In the genomic region with DNA sequence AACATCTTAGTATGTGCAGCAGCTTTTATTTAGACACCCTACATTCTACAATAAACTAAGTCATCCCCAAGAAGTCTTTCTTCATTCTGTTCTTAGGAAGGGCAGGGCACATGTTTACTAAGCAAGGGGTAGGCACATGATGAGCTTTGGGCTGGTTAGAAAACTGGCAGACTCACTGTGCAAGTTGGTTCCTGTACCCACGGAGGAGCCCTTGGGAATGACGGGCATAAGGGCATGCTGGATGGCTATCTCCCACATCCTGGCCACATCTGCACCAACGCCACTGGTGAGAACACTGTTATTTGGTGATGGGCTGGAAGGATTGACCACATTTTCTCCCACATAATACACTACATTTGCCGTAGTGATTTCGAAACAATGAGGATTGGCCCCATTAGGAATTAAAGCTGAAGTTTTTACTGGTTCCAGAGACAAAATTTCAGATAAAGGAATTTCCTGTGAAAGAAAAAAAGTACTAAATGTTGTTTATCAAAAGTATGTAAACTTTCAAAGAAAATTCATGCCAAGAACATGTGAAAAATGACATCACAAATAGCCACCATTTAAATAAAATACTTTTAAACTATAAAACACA, we compare ENCODE assay signal across 24 cellular contexts.
DNase-seq lines count a peak whose midpoint lies in the region; ATAC-seq, FAIRE-seq and TF ChIP-seq lines count a peak whose summit lies in the region.
"Had no signal": no experiment of that assay in that cellular context is flagged by ENCODE, and none has a peak within 500 bp of the region (broad histone marks: within the 10 kb centered on the region; RNA-seq: fewer than 3 reads in every experiment).

No MANE protein-coding gene starts in this region.

- 0 out of 2 replicates have a peak, but pooled peaks have one; percentile 21 for ATAC-seq in IMR-90 (ENCODE audit: low read depth)
- ATAC-seq in HG03469 (IDR thresholded peaks at IDR 0.05; ENCODE audit: unreplicated experiment): no peak
- no peak for ATAC-seq in HG02938 (IDR thresholded peaks at IDR 0.05; ENCODE audit: unreplicated experiment)
- ATAC-seq: HepG2, SK-N-SH treated with all-trans-retinoic acid at 6 μM for 48 hours had no signal

- H2AK5ac ChIP-seq in IMR-90 (ENCODE audit: low read depth, low read length): peak overlapping the region; percentile 80; the same call in 1 of the 2 replicates

- peak overlapping the region; percentile 25; the same call in 1 of the 2 replicates for H2BK20ac ChIP-seq in IMR-90 (ENCODE audit: low read depth, low read length)

- H3K9me3 ChIP-seq in IMR-90 (ENCODE audit: control insufficient read depth, insufficient read depth, low read length) (no peaks in the 10 kb centered on the region), Caco-2 (no peaks in the 10 kb centered on the region)
- H3K9me3 ChIP-seq: BLaER1 treated with 17β-estradiol and CSF1 and Interleukin-3, amounts not matched to agents 10 nM and 100 nM had no signal

- 0 out of 2 replicates have a peak, but pooled peaks cover 3% of the 10 kb centered on the region for H3K9me1 ChIP-seq in IMR-90 (ENCODE audit: insufficient read depth, low read length)

- intact Hi-C loops in IMR-90 (cut with micrococcal nuclease): no loop called here
- intact Hi-C loops in Caco-2 (cut with micrococcal nuclease; ENCODE audit: unreplicated experiment): no loop called here

- TF ChIP-seq POLR2A in IMR-90 (IDR thresholded peaks at IDR 0.05; ENCODE audit: low read depth, low read length): no peak

- BruUV-seq in IMR-90 (replicated peaks; lab: Mats Ljungman, UMichigan): no TSS peak
- no TSS peak for BruUV-seq in Caco-2 (replicated peaks; lab: Mats Ljungman, UMichigan)

- peak overlapping the region; percentile 38; the same call in 1 of the 2 replicates for H3K18ac ChIP-seq in IMR-90 (ENCODE audit: low read depth, low read length)

- POLR2A ChIA-PET in IMR-90 (lab: Charles Lee; ENCODE audit: unreplicated experiment): no interaction called here
- POLR2A ChIA-PET in Caco-2 (lab: Charles Lee): no interaction called here

- no peak for TF ChIP-seq CTCF in IMR-90 (conservative IDR thresholded peaks at IDR 0.05; ENCODE audit: low read depth, low read length)
- no peak for TF ChIP-seq CTCF in bronchial epithelial cell (IDR thresholded peaks at IDR 0.05; ENCODE audit: insufficient read depth, low read length, severe bottlenecking)
- no peak for TF ChIP-seq CTCF in fibroblast of pulmonary artery (IDR thresholded peaks at IDR 0.05; ENCODE audit: low read length, missing control alignments)
- no peak for TF ChIP-seq CTCF in Caco-2 (IDR thresholded peaks at IDR 0.05; ENCODE audit: insufficient read depth in 1 of 2, low read depth in 1 of 2, low read length in 1 of 2, severe bottlenecking in 1 of 2, unreplicated experiment in 1 of 2)

- no peak overlapping the region for H3K9ac ChIP-seq in IMR-90 (ENCODE audit: low read depth, low read length)
- H3K9ac ChIP-seq: BLaER1 treated with 17β-estradiol and CSF1 and Interleukin-3, amounts not matched to agents 10 nM and 100 nM had no signal

- H3K56ac ChIP-seq in IMR-90 (ENCODE audit: extremely low read depth, insufficient read depth, low read length): no peak overlapping the region

- no peak overlapping the region for H3K4me2 ChIP-seq in IMR-90 (ENCODE audit: low read depth, low read length)
- H3K4me2 ChIP-seq: BLaER1 treated with 17β-estradiol and CSF1 and Interleukin-3, amounts not matched to agents 10 nM and 100 nM; PC-9 had no signal

- H4K5ac ChIP-seq in IMR-90 (ENCODE audit: low read depth, low read length): peak overlapping the region; percentile 15; the same call in 1 of the 2 replicates

- no peaks in the 10 kb centered on the region for H3K79me1 ChIP-seq in IMR-90 (ENCODE audit: low read depth in 1 of 2, low read length in 2 of 2)

- H2BK5ac ChIP-seq in IMR-90 (ENCODE audit: low read depth, low read length, poor library complexity, severe bottlenecking): peak overlapping the region; percentile 67

- H2AK9ac ChIP-seq in IMR-90 (replicated peaks; ENCODE audit: low read depth, low read length, poor library complexity): peak overlapping the region; percentile 58

- H3K4me3 ChIP-seq in IMR-90 (ENCODE audit: insufficient read depth, low read depth, low read length) (no peak overlapping the region), bronchial epithelial cell (ENCODE audit: low read depth, low read length) (no peak overlapping the region), fibroblast of pulmonary artery (replicated peaks; ENCODE audit: low read depth, low read length) (no peak overlapping the region), Caco-2 (ENCODE audit: low read depth, low read length) (no peak overlapping the region)
- H3K4me3 ChIP-seq: BLaER1 treated with 17β-estradiol and CSF1 and Interleukin-3, amounts not matched to agents 10 nM and 100 nM; PC-9 had no signal

- DNase-seq in IMR-90 (peak; percentile 23), bronchial epithelial cell (ENCODE audit: low read depth) (peak; percentile 79), fibroblast of pulmonary artery (ENCODE audit: low read depth) (peak; percentile 41), Caco-2 (no peak)
- no peak for DNase-seq in activated naive CD4-positive, alpha-beta T cell treated with anti-CD3 and anti-CD28 coated beads, Interleukin-2, amount 10 ng/mL, durations not matched to agents 7 days and 5 days
- DNase-seq: CD8-positive, alpha-beta memory T cell; GF-D8; H9; HFFc6; KBM-7; NCI-H1105 treated with DMSO at 0.1 percent for 48 hours; NCI-H2029 treated with DMSO at 0.1 percent for 48 hours; NCI-H226; NCI-H510A treated with DMSO at 0.1 percent for 48 hours; NCI-H748 treated with DMSO at 0.1 percent for 48 hours; PC-9; RPMI8226; SIG-M5 had no signal

- no peak for TF ChIP-seq RAD21 in IMR-90 (IDR thresholded peaks at IDR 0.05; ENCODE audit: low read length)

- no peaks in the 10 kb centered on the region for H3K27me3 ChIP-seq in IMR-90 (ENCODE audit: control insufficient read depth, insufficient read depth, low read length)
- H3K27me3 ChIP-seq in bronchial epithelial cell (ENCODE audit: control insufficient read depth, insufficient read depth, low read length): no peaks in the 10 kb centered on the region
- H3K27me3 ChIP-seq in Caco-2 (replicated peaks; ENCODE audit: control insufficient read depth, insufficient read depth, low read length): no peaks in the 10 kb centered on the region
- H3K27me3 ChIP-seq: BLaER1 treated with 17β-estradiol and CSF1 and Interleukin-3, amounts not matched to agents 10 nM and 100 nM had no signal

- H3K4me3 Mint-ChIP-seq in activated naive CD4-positive, alpha-beta T cell treated with anti-CD3 and anti-CD28 coated beads, Interleukin-2, amount 10 ng/mL, durations not matched to agents 7 days and 5 days: no peak overlapping the region
- H3K4me3 Mint-ChIP-seq in Caco-2 (ENCODE audit: unreplicated experiment): no peak overlapping the region
- H3K4me3 Mint-ChIP-seq: CD8-positive, alpha-beta memory T cell; H9; HFFc6 had no signal

- H3K27me3 Mint-ChIP-seq in activated naive CD4-positive, alpha-beta T cell treated with anti-CD3 and anti-CD28 coated beads, Interleukin-2, amount 10 ng/mL, durations not matched to agents 7 days and 5 days: no peaks in the 10 kb centered on the region
- H3K27me3 Mint-ChIP-seq in Caco-2 (ENCODE audit: insufficient read depth, unreplicated experiment): no peaks in the 10 kb centered on the region
- H3K27me3 Mint-ChIP-seq: CD8-positive, alpha-beta memory T cell had no signal

- peak overlapping the region; percentile 78; the same call in 1 of the 3 replicates for H2BK15ac ChIP-seq in IMR-90 (ENCODE audit: low read depth, low read length)

- no peak overlapping the region for H3K23ac ChIP-seq in IMR-90 (ENCODE audit: low read depth, low read length)

- H3K9me3 Mint-ChIP-seq in activated naive CD4-positive, alpha-beta T cell treated with anti-CD3 and anti-CD28 coated beads, Interleukin-2, amount 10 ng/mL, durations not matched to agents 7 days and 5 days: peaks cover 7% of the 10 kb centered on the region
- no peaks in the 10 kb centered on the region for H3K9me3 Mint-ChIP-seq in Caco-2 (ENCODE audit: unreplicated experiment)
- H3K9me3 Mint-ChIP-seq: H9, HFFc6 had no signal

- FAIRE-seq in bronchial epithelial cell (lab: Jason Lieb, UNC): no peak
- FAIRE-seq: HepG2 had no signal

- H3K4ac ChIP-seq in IMR-90 (ENCODE audit: low read depth, low read length): peak overlapping the region; percentile 51

- peak overlapping the region in 1 of 2 experiments; percentile 59; a peak in 1 of 4 replicates for H4K8ac ChIP-seq in IMR-90 (ENCODE audit: low read depth in 2 of 2, low read length in 2 of 2)

- peak overlapping the region; percentile 74 for H4K91ac ChIP-seq in IMR-90 (ENCODE audit: insufficient read depth, low read depth, low read length)

- peaks cover 6% of the 10 kb centered on the region for H3K36me3 ChIP-seq in IMR-90 (ENCODE audit: control insufficient read depth, insufficient read depth, low read length)
- no peaks in the 10 kb centered on the region for H3K36me3 ChIP-seq in bronchial epithelial cell (ENCODE audit: control insufficient read depth, insufficient read depth, low read length)
- H3K36me3 ChIP-seq in Caco-2 (ENCODE audit: control insufficient read depth, insufficient read depth, low read length): no peaks in the 10 kb centered on the region
- H3K36me3 ChIP-seq: BLaER1 treated with 17β-estradiol and CSF1 and Interleukin-3, amounts not matched to agents 10 nM and 100 nM had no signal

- no peaks in the 10 kb centered on the region for H3K36me3 Mint-ChIP-seq in activated naive CD4-positive, alpha-beta T cell treated with anti-CD3 and anti-CD28 coated beads, Interleukin-2, amount 10 ng/mL, durations not matched to agents 7 days and 5 days
- no peaks in the 10 kb centered on the region for H3K36me3 Mint-ChIP-seq in Caco-2 (ENCODE audit: insufficient read depth, unreplicated experiment)
- H3K36me3 Mint-ChIP-seq: CD8-positive, alpha-beta memory T cell had no signal

- CTCF ChIA-PET in IMR-90 (lab: Yijun Ruan, JAX) (no interaction called here), Caco-2 (lab: Charles Lee) (no interaction called here)
- CTCF ChIA-PET in activated naive CD4-positive, alpha-beta T cell treated with anti-CD3 and anti-CD28 coated beads, Interleukin-2, amount 10 ng/mL, durations not matched to agents 7 days and 5 days (lab: Charles Lee): no interaction called here

- H3K4me1 ChIP-seq in IMR-90 (ENCODE audit: control insufficient read depth, insufficient read depth, low read length) (peaks cover 3% of the 10 kb centered on the region), Caco-2 (no peaks in the 10 kb centered on the region)
- H3K4me1 ChIP-seq: BLaER1 treated with 17β-estradiol and CSF1 and Interleukin-3, amounts not matched to agents 10 nM and 100 nM had no signal

- dilution Hi-C loops in IMR-90 (cut with HindIII; ENCODE audit: low sequenced_read_pairs, unreplicated experiment): no loop called here

- in situ Hi-C loops in IMR-90 (cut with MboI; ENCODE audit: low sequenced_read_pairs): no loop called here

- no peaks in the 10 kb centered on the region for H3K4me1 Mint-ChIP-seq in activated naive CD4-positive, alpha-beta T cell treated with anti-CD3 and anti-CD28 coated beads, Interleukin-2, amount 10 ng/mL, durations not matched to agents 7 days and 5 days
- no peaks in the 10 kb centered on the region for H3K4me1 Mint-ChIP-seq in Caco-2 (ENCODE audit: low read depth, unreplicated experiment)
- H3K4me1 Mint-ChIP-seq: CD8-positive, alpha-beta memory T cell had no signal

- H3K27ac Mint-ChIP-seq in activated naive CD4-positive, alpha-beta T cell treated with anti-CD3 and anti-CD28 coated beads, Interleukin-2, amount 10 ng/mL, durations not matched to agents 7 days and 5 days: no peak overlapping the region
- no peak overlapping the region for H3K27ac Mint-ChIP-seq in Caco-2 (ENCODE audit: unreplicated experiment)
- H3K27ac Mint-ChIP-seq: CD8-positive, alpha-beta memory T cell; HFFc6 had no signal

- peak overlapping the region; percentile 20; the same call in 1 of the 2 replicates for H2BK120ac ChIP-seq in IMR-90 (ENCODE audit: low read depth, low read length)

- WGBS in IMR-90 (ENCODE audit: extremely low coverage in 2 of 2, insufficient read length in 1 of 2), 2 experiments: no CpG with 5 or more reads among the region's 5 CpGs

- H3K27ac ChIP-seq in IMR-90 (ENCODE audit: insufficient read depth, low read length): peak overlapping the region; percentile 74; the same call in 1 of the 2 replicates
- H3K27ac ChIP-seq: BLaER1 treated with 17β-estradiol and CSF1 and Interleukin-3, amounts not matched to agents 10 nM and 100 nM; HL-60; PC-9 had no signal

- H2AFZ ChIP-seq in IMR-90 (replicated peaks; ENCODE audit: low read length, poor library complexity): peak overlapping the region; percentile 34
- H2AFZ ChIP-seq: PC-9 had no signal

- peak overlapping the region; percentile 27; the same call in 1 of the 2 replicates for H3K14ac ChIP-seq in IMR-90 (replicated peaks; ENCODE audit: low read depth, low read length)

- no peaks in the 10 kb centered on the region for H4K20me1 ChIP-seq in IMR-90 (ENCODE audit: insufficient read depth, low read length)
- H4K20me1 ChIP-seq: BLaER1 treated with 17β-estradiol and CSF1 and Interleukin-3, amounts not matched to agents 10 nM and 100 nM had no signal

Comparison
In these comparisons a context has a peak if more than half of its experiments do, and no peak if none do; other contexts are left out.
1. DNase-seq: peak in IMR-90 (single experiment), bronchial epithelial cell (single experiment) and fibroblast of pulmonary artery (single experiment); none in activated naive CD4-positive, alpha-beta T cell treated with anti-CD3 and anti-CD28 coated beads, Interleukin-2, amount 10 ng/mL, durations not matched to agents 7 days and 5 days (single experiment) and Caco-2 (0 of 2).